ENCODE assay signal across 18 cellular contexts in genomic region chr22:37356922-37357321, GRCh38.
A peak's percentile ranks its signal among the peaks of the same experiment; 100 is the strongest.
DNase-seq lines count a peak whose midpoint lies in the region; ATAC-seq and TF ChIP-seq lines count a peak whose summit lies in the region.
"Had no signal": no experiment of that assay in that cellular context is flagged by ENCODE, and none has a peak within 500 bp of the region (broad histone marks: within the 10 kb centered on the region; RNA-seq: fewer than 3 reads in every experiment).

No MANE protein-coding gene starts in this region.

- no peak overlapping the region for H3K27ac Mint-ChIP-seq in WTC11
- H3K27ac Mint-ChIP-seq in brain: peak overlapping the region in 3 of 5 experiments; percentile 27 to 67 (median 62)
- H3K27ac Mint-ChIP-seq: CD4-positive, alpha-beta T cell; CD8-positive, alpha-beta T cell had no signal

- no peaks in the 10 kb centered on the region for H3K36me3 ChIP-seq in HEK293 (ENCODE audit: control insufficient read depth in 2 of 2, insufficient read depth in 1 of 2, low read length in 2 of 2)
- H3K36me3 ChIP-seq: BE2C had no signal

- H3K36me3 Mint-ChIP-seq in WTC11 (no peaks in the 10 kb centered on the region), brain (no peaks in the 10 kb centered on the region)
- H3K36me3 Mint-ChIP-seq: CD8-positive, alpha-beta T cell had no signal

- H3K4me3 Mint-ChIP-seq in WTC11: no peak overlapping the region
- no peak overlapping the region for H3K4me3 Mint-ChIP-seq in brain
- H3K4me3 Mint-ChIP-seq: CD4-positive, alpha-beta T cell; CD8-positive, alpha-beta T cell had no signal

- TF ChIP-seq CTCF in HEK293 (tag by site-specific recombination; IDR thresholded peaks at IDR 0.05) (no peak), WTC11 (IDR thresholded peaks at IDR 0.05) (no peak), brain (conservative IDR thresholded peaks at IDR 0.05) (no peak)

- H3K4me3 ChIP-seq in HEK293 (ENCODE audit: low read depth, low read length): no peak overlapping the region
- H3K4me3 ChIP-seq: BLaER1 had no signal

- POLR2A ChIA-PET in HEK293 (lab: Yijun Ruan, JAX): no interaction called here
- POLR2A ChIA-PET in WTC11 (lab: Charles Lee): no interaction called here

- intact Hi-C loops in Right ventricle myocardium inferior (cut with DNase I): no loop called here

- H3K9me3 Mint-ChIP-seq in WTC11 (no peaks in the 10 kb centered on the region), brain (peaks cover 0 to 3% (median 0%) of the 10 kb centered on the region in 5 experiments)
- H3K9me3 Mint-ChIP-seq: CD4-positive, alpha-beta T cell; CD8-positive, alpha-beta T cell had no signal

- H3K9me3 ChIP-seq in HEK293 (ENCODE audit: control insufficient read depth, insufficient read depth, low read depth, low read length): no peaks in the 10 kb centered on the region
- H3K9me3 ChIP-seq: BE2C, BLaER1, Caco-2 had no signal

- no peak overlapping the region for H3K27ac ChIP-seq in HEK293 (ENCODE audit: extremely low read depth, low read depth, low read length)
- H3K27ac ChIP-seq: BLaER1, C4-2B had no signal

- no peaks in the 10 kb centered on the region for H3K4me1 ChIP-seq in HEK293 (ENCODE audit: control insufficient read depth, insufficient read depth, low read length)
- H3K4me1 ChIP-seq: BE2C had no signal

- H3K27me3 Mint-ChIP-seq in WTC11 (ENCODE audit: low read depth) (peaks cover 4% of the 10 kb centered on the region; the same call in 1 of the 2 replicates), brain (peaks cover 16% of the 10 kb centered on the region)
- H3K27me3 Mint-ChIP-seq: CD4-positive, alpha-beta T cell had no signal

- no peak for ATAC-seq in WTC11
- no peak for ATAC-seq in Right ventricle myocardium inferior
- ATAC-seq: CD8-positive, alpha-beta T cell had no signal

- H3K4me1 Mint-ChIP-seq in WTC11 (peaks cover 2% of the 10 kb centered on the region; the same call in 1 of the 2 replicates), brain (peaks cover 25% of the 10 kb centered on the region)

- in situ Hi-C loops in KBM-7 (cut with MboI; ENCODE audit: low pct_unique_long_range_greater_than_20kb, low sequenced_read_pairs): no loop called here

- CTCF ChIA-PET in HEK293 (lab: Yijun Ruan, JAX) (no interaction called here), WTC11 (lab: Charles Lee) (interaction anchor here (1.0 kb wide), 1 partner anchor 27 kb away, joined by 3 read pairs; no protein-coding TSS in a partner anchor)

- DNase-seq in WTC11 (ENCODE audit: low spot score) (no peak), Right ventricle myocardium inferior (ENCODE audit: missing footprints) (no peak), NCI-H2171 (lab: John Stamatoyannopoulos, UW) (no peak), KBM-7 (no peak)
- no peak for DNase-seq in stimulated activated CD8-positive, alpha-beta memory T cell treated with anti-CD3 and anti-CD28 coated beads, Interleukin-4, amount 100 ng/mL, for 48 hours
- DNase-seq: 8988T; ACHN; BE2C; Caco-2; Calu3; CD4-positive, alpha-beta T cell; CD8-positive, alpha-beta T cell; DMS79 treated with DMSO at 0.1 percent for 48 hours; GF-D8 had no signal

TF ChIP-seq in HEK293, 187 proteins besides CTCF, POLR2A, EP300 and RAD21:
- TF ChIP-seq PRDM6 (tag by site-specific recombination; IDR thresholded peaks at IDR 0.05) (no peak), ZNF433 (tag by site-specific recombination; IDR thresholded peaks at IDR 0.05; ENCODE audit: low read depth) (no peak), GLIS1 (tag by site-specific recombination; IDR thresholded peaks at IDR 0.05) (no peak), SETDB1 (IDR thresholded peaks at IDR 0.05; ENCODE audit: insufficient read length, low read length) (peak; percentile 46), WT1 (tag by site-specific recombination; IDR thresholded peaks at IDR 0.05) (no peak), MZF1 (tag by site-specific recombination; IDR thresholded peaks at IDR 0.05; ENCODE audit: borderline replicate concordance) (no peak), SP3 (tag by site-specific recombination; IDR thresholded peaks at IDR 0.05) (no peak), ZFP69B (tag by site-specific recombination; IDR thresholded peaks at IDR 0.05) (no peak)
- TF ChIP-seq, protein P1, sequence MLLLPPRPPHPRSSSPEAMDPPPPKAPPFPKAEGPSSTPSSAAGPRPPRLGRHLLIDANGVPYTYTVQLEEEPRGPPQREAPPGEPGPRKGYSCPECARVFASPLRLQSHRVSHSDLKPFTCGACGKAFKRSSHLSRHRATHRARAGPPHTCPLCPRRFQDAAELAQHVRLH (tag by site-specific recombination; IDR thresholded peaks at IDR 0.05): no peak

TF ChIP-seq in WTC11, 78 proteins besides CTCF, POLR2A, EP300 and RAD21:
- TF ChIP-seq, protein P2, sequence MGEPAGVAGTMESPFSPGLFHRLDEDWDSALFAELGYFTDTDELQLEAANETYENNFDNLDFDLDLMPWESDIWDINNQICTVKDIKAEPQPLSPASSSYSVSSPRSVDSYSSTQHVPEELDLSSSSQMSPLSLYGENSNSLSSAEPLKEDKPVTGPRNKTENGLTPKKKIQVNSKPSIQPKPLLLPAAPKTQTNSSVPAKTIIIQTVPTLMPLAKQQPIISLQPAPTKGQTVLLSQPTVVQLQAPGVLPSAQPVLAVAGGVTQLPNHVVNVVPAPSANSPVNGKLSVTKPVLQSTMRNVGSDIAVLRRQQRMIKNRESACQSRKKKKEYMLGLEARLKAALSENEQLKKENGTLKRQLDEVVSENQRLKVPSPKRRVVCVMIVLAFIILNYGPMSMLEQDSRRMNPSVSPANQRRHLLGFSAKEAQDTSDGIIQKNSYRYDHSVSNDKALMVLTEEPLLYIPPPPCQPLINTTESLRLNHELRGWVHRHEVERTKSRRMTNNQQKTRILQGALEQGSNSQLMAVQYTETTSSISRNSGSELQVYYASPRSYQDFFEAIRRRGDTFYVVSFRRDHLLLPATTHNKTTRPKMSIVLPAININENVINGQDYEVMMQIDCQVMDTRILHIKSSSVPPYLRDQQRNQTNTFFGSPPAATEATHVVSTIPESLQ (CRISPR knock-in tag; IDR thresholded peaks at IDR 0.05): no peak
- TF ChIP-seq FOXP1 (CRISPR knock-in tag; IDR thresholded peaks at IDR 0.05; ENCODE audit: borderline replicate concordance) (no peak), ZNF219 (CRISPR knock-in tag; IDR thresholded peaks at IDR 0.05; ENCODE audit: borderline replicate concordance) (no peak), MXD4 (CRISPR knock-in tag; IDR thresholded peaks at IDR 0.05; ENCODE audit: borderline replicate concordance) (no peak), IRF2 (CRISPR knock-in tag; IDR thresholded peaks at IDR 0.05; ENCODE audit: borderline replicate concordance, low read depth) (no peak), CREM (CRISPR knock-in tag; IDR thresholded peaks at IDR 0.05) (no peak), GTF2I (CRISPR knock-in tag; conservative IDR thresholded peaks at IDR 0.05) (0 out of 2 replicates have a peak, but pooled peaks have one; percentile 39)
